Comparison of ENCODE assay signal across 8 cellular contexts in the genomic region with DNA sequence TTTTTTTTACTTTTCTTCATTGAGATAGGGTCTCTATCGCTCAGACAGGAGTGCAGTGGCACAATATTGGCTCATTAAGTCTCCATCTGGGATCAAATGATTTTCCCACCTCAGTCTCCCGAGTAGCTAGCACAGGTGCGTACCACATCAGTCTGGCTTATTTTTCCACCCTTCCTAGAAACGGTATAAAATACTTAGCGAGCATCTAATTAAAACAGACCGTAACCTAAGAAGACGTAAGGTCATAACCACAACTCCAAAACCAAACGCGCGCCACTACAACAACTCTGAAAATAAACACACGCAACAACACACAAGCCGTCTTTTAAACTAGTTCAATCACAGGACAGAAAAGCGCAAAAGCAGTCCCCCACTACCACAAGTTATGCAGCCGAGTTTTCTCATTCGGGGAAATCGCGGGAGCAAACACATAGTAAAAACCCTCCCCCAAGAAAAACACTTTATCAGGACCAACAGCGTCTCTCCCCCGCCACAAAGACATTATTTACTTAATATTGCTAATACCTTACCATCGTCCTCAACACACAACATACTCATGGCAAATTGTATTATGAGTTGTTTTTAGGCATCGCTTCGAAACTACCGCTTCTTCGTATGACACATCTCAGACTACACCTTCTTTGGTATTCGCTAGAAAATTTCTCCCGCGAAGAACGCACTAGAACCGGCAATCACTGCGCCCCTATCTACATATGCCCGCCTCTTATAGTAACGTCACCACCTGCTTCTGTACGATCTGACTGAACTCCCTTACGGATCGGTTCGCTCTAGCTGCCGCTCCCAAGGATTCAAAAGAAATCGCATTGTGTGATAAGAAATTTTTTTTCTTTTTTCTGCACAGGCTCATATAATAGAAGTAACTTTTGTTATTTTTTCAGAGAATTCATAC. TPM values are rescaled to one million over a fixed set of nuclear protein-coding genes. Genes with fewer than 3 reads are reported as not detected.
DNase-seq lines count a peak whose midpoint lies in the region; ATAC-seq and TF ChIP-seq lines count a peak whose summit lies in the region.

No MANE protein-coding gene starts in this region.

- DNase-seq in NCI-H82 (lab: John Stamatoyannopoulos, UW) (peak; percentile 99), lung (ENCODE audit: low spot score) (peak; percentile 79)
- peak; percentile 83 for DNase-seq in activated CD8-positive, alpha-beta T cell treated with anti-CD3 and anti-CD28 coated beads, Interleukin-2, amount 10 ng/mL, durations not matched to agents 7 days and 5 days
- peak; percentile 69 to 71 (median 70) for DNase-seq in effector memory CD4-positive, alpha-beta T cell
- DNase-seq in stimulated activated CD4-positive, alpha-beta T cell treated with anti-CD3 and anti-CD28 coated beads, TNF-alpha, amount 100 ng/mL, for 24 hours (ENCODE audit: low read depth in 3 of 3): peak; percentile 63 to 76 (median 66)

- H3K27me3 Mint-ChIP-seq in activated CD8-positive, alpha-beta T cell treated with anti-CD3 and anti-CD28 coated beads, Interleukin-2, amount 10 ng/mL, durations not matched to agents 7 days and 5 days (ENCODE audit: low read depth): peaks cover 9% of the 10 kb centered on the region

- ATAC-seq in GM19328 (IDR thresholded peaks at IDR 0.05; ENCODE audit: unreplicated experiment) (peak; percentile 57), HG03565 (IDR thresholded peaks at IDR 0.05; ENCODE audit: unreplicated experiment) (peak; percentile 70), lung (ENCODE audit: insufficient read depth, low FRiP score) (peak; percentile 88)
- ATAC-seq in activated CD8-positive, alpha-beta T cell treated with anti-CD3 and anti-CD28 coated beads, Interleukin-2, amount 10 ng/mL, durations not matched to agents 7 days and 5 days: peak; percentile 82

- peak overlapping the region; percentile 78 to 96 (median 90) for H3K9ac ChIP-seq in BLaER1 treated with 17β-estradiol and CSF1 and Interleukin-3, amounts not matched to agents 10 nM and 100 nM

- peak overlapping the region; percentile 90 for H3K27ac Mint-ChIP-seq in activated CD8-positive, alpha-beta T cell treated with anti-CD3 and anti-CD28 coated beads, Interleukin-2, amount 10 ng/mL, durations not matched to agents 7 days and 5 days

- no peaks in the 10 kb centered on the region; a peak in 1 of 22 replicates for H4K20me1 ChIP-seq in BLaER1 treated with 17β-estradiol and CSF1 and Interleukin-3, amounts not matched to agents 10 nM and 100 nM

- POLR2A ChIA-PET in activated CD8-positive, alpha-beta T cell treated with anti-CD3 and anti-CD28 coated beads, Interleukin-2, amount 10 ng/mL, durations not matched to agents 7 days and 5 days (lab: Charles Lee): interaction anchor here (0.6 to 9.7 kb wide), 12 partner anchors 9 to 343 kb away, joined by 3 to 272 read pairs (median 4); a partner anchor contains a TSS

- peaks cover 13 to 19% (median 16%) of the 10 kb centered on the region in 10 experiments; a peak in 19 of 20 replicates for H3K4me1 ChIP-seq in BLaER1 treated with 17β-estradiol and CSF1 and Interleukin-3, amounts not matched to agents 10 nM and 100 nM
- peaks cover 5% of the 10 kb centered on the region for H3K4me1 ChIP-seq in effector memory CD4-positive, alpha-beta T cell (ENCODE audit: control insufficient read depth, insufficient read depth, low read length, poor library complexity, severe bottlenecking)
- no peaks in the 10 kb centered on the region for H3K4me1 ChIP-seq in lung (ENCODE audit: control insufficient read depth in 2 of 2, insufficient read depth in 2 of 2, low read length in 2 of 2)

- no peaks in the 10 kb centered on the region for H3K9me3 ChIP-seq in BLaER1 treated with 17β-estradiol and CSF1 and Interleukin-3, amounts not matched to agents 10 nM and 100 nM (replicated peaks in 1 of 11)
- H3K9me3 ChIP-seq in effector memory CD4-positive, alpha-beta T cell (ENCODE audit: control insufficient read depth, low read length): no peaks in the 10 kb centered on the region
- H3K9me3 ChIP-seq in lung (ENCODE audit: control insufficient read depth in 2 of 2, insufficient read depth in 1 of 2, low read length in 1 of 2): no peaks in the 10 kb centered on the region

- peak overlapping the region; percentile 65 for H3K4me3 Mint-ChIP-seq in activated CD8-positive, alpha-beta T cell treated with anti-CD3 and anti-CD28 coated beads, Interleukin-2, amount 10 ng/mL, durations not matched to agents 7 days and 5 days

- CTCF ChIA-PET in activated CD8-positive, alpha-beta T cell treated with anti-CD3 and anti-CD28 coated beads, Interleukin-2, amount 10 ng/mL, durations not matched to agents 7 days and 5 days (lab: Charles Lee): no interaction called here

- no peaks in the 10 kb centered on the region for H3K27me3 ChIP-seq in BLaER1 treated with 17β-estradiol and CSF1 and Interleukin-3, amounts not matched to agents 10 nM and 100 nM
- H3K27me3 ChIP-seq in effector memory CD4-positive, alpha-beta T cell (replicated peaks; ENCODE audit: control insufficient read depth, insufficient read depth, low read length, poor library complexity, severe bottlenecking): no peaks in the 10 kb centered on the region
- H3K27me3 ChIP-seq in lung (ENCODE audit: control insufficient read depth, insufficient read depth): no peaks in the 10 kb centered on the region

- no peaks in the 10 kb centered on the region for H3K36me3 Mint-ChIP-seq in activated CD8-positive, alpha-beta T cell treated with anti-CD3 and anti-CD28 coated beads, Interleukin-2, amount 10 ng/mL, durations not matched to agents 7 days and 5 days (ENCODE audit: low read depth)

- peak overlapping the region; percentile 38 to 67 (median 51) for H3K4me3 ChIP-seq in BLaER1 treated with 17β-estradiol and CSF1 and Interleukin-3, amounts not matched to agents 10 nM and 100 nM
- H3K4me3 ChIP-seq in effector memory CD4-positive, alpha-beta T cell (ENCODE audit: insufficient read depth, low read depth, low read length, poor library complexity, severe bottlenecking): peak overlapping the region; percentile 56
- H3K4me3 ChIP-seq in lung: peak overlapping the region; percentile 39

- peaks cover 19% of the 10 kb centered on the region for H3K4me1 Mint-ChIP-seq in activated CD8-positive, alpha-beta T cell treated with anti-CD3 and anti-CD28 coated beads, Interleukin-2, amount 10 ng/mL, durations not matched to agents 7 days and 5 days (ENCODE audit: low read depth)

- peak overlapping the region; percentile 56 to 85 (median 70) for H3K4me2 ChIP-seq in BLaER1 treated with 17β-estradiol and CSF1 and Interleukin-3, amounts not matched to agents 10 nM and 100 nM

- H3K36me3 ChIP-seq in BLaER1 treated with 17β-estradiol and CSF1 and Interleukin-3, amounts not matched to agents 10 nM and 100 nM: no peaks in the 10 kb centered on the region
- H3K36me3 ChIP-seq in effector memory CD4-positive, alpha-beta T cell (ENCODE audit: control insufficient read depth, insufficient read depth, low read length): no peaks in the 10 kb centered on the region
- no peaks in the 10 kb centered on the region for H3K36me3 ChIP-seq in lung (ENCODE audit: control insufficient read depth in 2 of 2, insufficient read depth in 2 of 2, low read length in 2 of 2)

- WGBS in lung, 2 donors: 1 to 2% methylated on average over 38 of the region's 38 CpGs

- TF ChIP-seq CTCF in lung (IDR thresholded peaks at IDR 0.05; ENCODE audit: control extremely low read depth, extremely low read depth): no peak

- peak overlapping the region; percentile 65 to 95 (median 92); a peak in 21 of 22 replicates for H3K27ac ChIP-seq in BLaER1 treated with 17β-estradiol and CSF1 and Interleukin-3, amounts not matched to agents 10 nM and 100 nM
- peak overlapping the region; percentile 94 for H3K27ac ChIP-seq in effector memory CD4-positive, alpha-beta T cell (ENCODE audit: insufficient read depth, low read length, poor library complexity, severe bottlenecking)
- H3K27ac ChIP-seq in lung (ENCODE audit: low read depth in 1 of 2, low read length in 1 of 2): peak overlapping the region; percentile 67 to 88

- no peaks in the 10 kb centered on the region for H3K9me3 Mint-ChIP-seq in activated CD8-positive, alpha-beta T cell treated with anti-CD3 and anti-CD28 coated beads, Interleukin-2, amount 10 ng/mL, durations not matched to agents 7 days and 5 days (ENCODE audit: insufficient read depth)

RNA-seq across cellular contexts. Expression of a gene that starts 32.8 kb away (rescaled TPM):
- under 1 TPM; 0.10 to 0.18 TPM for total RNA-seq in activated CD8-positive, alpha-beta T cell treated with anti-CD3 and anti-CD28 coated beads, Interleukin-2, amount 10 ng/mL, durations not matched to agents 7 days and 5 days
- total RNA-seq in lung: under 1 TPM in 1 of 2 donors, not detected in 1; 0.74 TPM
- 1 to 10 TPM in 1 of 2 donors, under 1 TPM in 1; 0.13 to 1.5 TPM for polyA plus RNA-seq in lung

RNA-seq across cellular contexts. Expression of a gene that starts 33.3 kb away (rescaled TPM):
- total RNA-seq in activated CD8-positive, alpha-beta T cell treated with anti-CD3 and anti-CD28 coated beads, Interleukin-2, amount 10 ng/mL, durations not matched to agents 7 days and 5 days: 10 to 100 TPM; 70.6 to 70.8 TPM
- 10 to 100 TPM; 18.0 to 26.6 TPM for total RNA-seq in lung
- 10 to 100 TPM; 14.2 to 20.3 TPM for polyA plus RNA-seq in lung

Comparison
In these comparisons a context has a peak if more than half of its experiments do, and no peak if none do; other contexts are left out.
1. Peak in every context shown above with its lines: DNase-seq, ATAC-seq, H3K4me3 ChIP-seq and H3K27ac ChIP-seq.